ENCODE assay signal across 9 cellular contexts in the genomic region with DNA sequence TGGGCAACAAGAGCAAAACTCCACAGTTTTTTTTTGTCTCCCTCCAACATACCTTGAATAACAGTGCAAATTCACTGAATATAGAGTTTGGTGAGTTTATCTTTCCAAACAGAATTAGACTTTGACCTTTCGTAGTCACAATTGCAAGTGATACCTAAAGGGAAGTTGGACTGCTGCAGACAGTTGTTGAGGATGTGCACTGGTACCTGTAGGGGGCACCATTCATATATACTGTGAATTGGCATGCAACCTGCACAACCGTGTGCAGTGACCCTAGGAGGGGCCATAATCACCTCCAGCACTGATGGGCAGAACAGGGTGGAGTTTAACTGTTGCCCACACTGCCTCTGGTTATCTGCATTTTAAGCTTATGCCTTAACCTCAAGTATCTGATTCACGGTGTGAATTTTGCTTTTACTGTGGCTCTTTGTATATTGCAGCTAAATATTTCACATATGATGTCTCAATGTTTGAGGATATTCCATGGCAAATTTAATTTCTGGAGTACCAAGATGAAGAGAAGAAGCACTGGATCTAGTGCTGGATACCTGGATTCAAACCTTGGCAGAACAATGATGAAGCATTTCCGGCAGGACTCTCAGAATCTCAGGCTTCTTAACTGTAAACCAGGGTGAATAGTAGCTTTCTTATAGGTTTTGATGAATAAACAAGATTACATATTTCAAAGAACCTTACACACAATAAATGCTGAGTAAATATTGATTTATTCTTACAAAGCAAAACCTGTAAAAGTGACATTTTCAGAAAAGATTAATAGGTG.
DNase-seq lines count a peak whose midpoint lies in the region; ATAC-seq and TF ChIP-seq lines count a peak whose summit lies in the region.
"Had no signal": no experiment of that assay in that cellular context is flagged by ENCODE, and none has a peak within 500 bp of the region (broad histone marks: within the 10 kb centered on the region; RNA-seq: fewer than 3 reads in every experiment).

No MANE protein-coding gene starts in this region.

- no peaks in the 10 kb centered on the region for H3K27me3 ChIP-seq in RWPE2 (ENCODE audit: insufficient read depth, poor library complexity, severe bottlenecking)

- ATAC-seq in activated CD8-positive, alpha-beta T cell treated with anti-CD3 and anti-CD28 coated beads for 36 hours = peak; percentile 69
- no peak for ATAC-seq in activated CD8-positive, alpha-beta T cell treated with anti-CD3 and anti-CD28 coated beads, Interleukin-2, amount 10 ng/mL, durations not matched to agents 7 days and 5 days
- peak; percentile 54 for ATAC-seq in HG02588 (IDR thresholded peaks at IDR 0.05; ENCODE audit: unreplicated experiment)
- no peak for ATAC-seq in RWPE2 (ENCODE audit: low read depth)

- H3K9me3 Mint-ChIP-seq in activated CD8-positive, alpha-beta T cell treated with anti-CD3 and anti-CD28 coated beads for 36 hours = no peaks in the 10 kb centered on the region
- no peaks in the 10 kb centered on the region for H3K9me3 Mint-ChIP-seq in activated CD8-positive, alpha-beta T cell treated with anti-CD3 and anti-CD28 coated beads, Interleukin-2, amount 10 ng/mL, durations not matched to agents 7 days and 5 days (ENCODE audit: insufficient read depth)
- H3K9me3 Mint-ChIP-seq: activated naive CD8-positive, alpha-beta T cell treated with anti-CD3 and anti-CD28 coated beads, Interleukin-2, amount 10 ng/mL, durations not matched to agents 7 days and 5 days had no signal

- H3K27ac Mint-ChIP-seq in activated CD8-positive, alpha-beta T cell treated with anti-CD3 and anti-CD28 coated beads for 36 hours = no peak overlapping the region
- no peak overlapping the region for H3K27ac Mint-ChIP-seq in activated CD8-positive, alpha-beta T cell treated with anti-CD3 and anti-CD28 coated beads, Interleukin-2, amount 10 ng/mL, durations not matched to agents 7 days and 5 days
- H3K27ac Mint-ChIP-seq: activated naive CD8-positive, alpha-beta T cell treated with anti-CD3 and anti-CD28 coated beads, Interleukin-2, amount 10 ng/mL, durations not matched to agents 7 days and 5 days had no signal

- intact Hi-C loops in activated CD8-positive, alpha-beta T cell treated with anti-CD3 and anti-CD28 coated beads for 36 hours (cut with micrococcal nuclease) = no loop called here

- DNase-seq in activated CD8-positive, alpha-beta T cell treated with anti-CD3 and anti-CD28 coated beads for 36 hours = peak; percentile 28
- DNase-seq in activated CD8-positive, alpha-beta T cell treated with anti-CD3 and anti-CD28 coated beads, Interleukin-2, amount 10 ng/mL, durations not matched to agents 7 days and 5 days = no peak
- DNase-seq in RWPE2 (ENCODE audit: low spot score) (no peak), iPS-NIHi7 (ENCODE audit: extremely low spot score) (peak; percentile 73), middle frontal gyrus (ENCODE audit: extremely low spot score, low spot score) (no peak), NCI-H345 treated with DMSO at 0.1 percent for 48 hours (lab: John Stamatoyannopoulos, UW; ENCODE audit: unreplicated experiment) (no peak), AG20443 (ENCODE audit: low spot score) (no peak)
- DNase-seq: activated naive CD8-positive, alpha-beta T cell treated with anti-CD3 and anti-CD28 coated beads, Interleukin-2, amount 10 ng/mL, durations not matched to agents 7 days and 5 days had no signal

- H3K4me3 Mint-ChIP-seq in activated CD8-positive, alpha-beta T cell treated with anti-CD3 and anti-CD28 coated beads for 36 hours = no peak overlapping the region
- no peak overlapping the region for H3K4me3 Mint-ChIP-seq in activated CD8-positive, alpha-beta T cell treated with anti-CD3 and anti-CD28 coated beads, Interleukin-2, amount 10 ng/mL, durations not matched to agents 7 days and 5 days
- H3K4me3 Mint-ChIP-seq: activated naive CD8-positive, alpha-beta T cell treated with anti-CD3 and anti-CD28 coated beads, Interleukin-2, amount 10 ng/mL, durations not matched to agents 7 days and 5 days had no signal

- no peaks in the 10 kb centered on the region for H3K9me3 ChIP-seq in RWPE2 (ENCODE audit: severe bottlenecking)

- POLR2A ChIA-PET in activated CD8-positive, alpha-beta T cell treated with anti-CD3 and anti-CD28 coated beads for 36 hours (lab: Charles Lee) = no interaction called here
- POLR2A ChIA-PET in activated CD8-positive, alpha-beta T cell treated with anti-CD3 and anti-CD28 coated beads, Interleukin-2, amount 10 ng/mL, durations not matched to agents 7 days and 5 days (lab: Charles Lee) = no interaction called here

- H3K4me1 Mint-ChIP-seq in activated CD8-positive, alpha-beta T cell treated with anti-CD3 and anti-CD28 coated beads for 36 hours (ENCODE audit: low read depth) = no peaks in the 10 kb centered on the region
- no peaks in the 10 kb centered on the region for H3K4me1 Mint-ChIP-seq in activated CD8-positive, alpha-beta T cell treated with anti-CD3 and anti-CD28 coated beads, Interleukin-2, amount 10 ng/mL, durations not matched to agents 7 days and 5 days (ENCODE audit: low read depth)
- H3K4me1 Mint-ChIP-seq: activated naive CD8-positive, alpha-beta T cell treated with anti-CD3 and anti-CD28 coated beads, Interleukin-2, amount 10 ng/mL, durations not matched to agents 7 days and 5 days had no signal

- peaks cover 13% of the 10 kb centered on the region for H3K4me1 ChIP-seq in RWPE2 (ENCODE audit: insufficient read depth, poor library complexity, severe bottlenecking)

- peak; percentile 71 for TF ChIP-seq CTCF in activated CD8-positive, alpha-beta T cell treated with anti-CD3 and anti-CD28 coated beads for 36 hours (IDR thresholded peaks at IDR 0.05)
- peak; percentile 53 for TF ChIP-seq CTCF in RWPE2 (IDR thresholded peaks at IDR 0.05; ENCODE audit: poor library complexity, severe bottlenecking)

- CTCF ChIA-PET in activated CD8-positive, alpha-beta T cell treated with anti-CD3 and anti-CD28 coated beads for 36 hours (lab: Charles Lee) = interaction anchor here (0.6 to 1.6 kb wide), 8 partner anchors 8 to 1123 kb away, joined by 3 to 6 read pairs (median 3); no protein-coding TSS in a partner anchor
- CTCF ChIA-PET in activated CD8-positive, alpha-beta T cell treated with anti-CD3 and anti-CD28 coated beads, Interleukin-2, amount 10 ng/mL, durations not matched to agents 7 days and 5 days (lab: Charles Lee) = interaction anchor here (0.8 to 2.7 kb wide), 9 partner anchors 9 to 1123 kb away, joined by 3 to 9 read pairs (median 3); no protein-coding TSS in a partner anchor

- no peak overlapping the region for H3K27ac ChIP-seq in RWPE2 (ENCODE audit: poor library complexity, severe bottlenecking)

- H3K4me3 ChIP-seq in RWPE2 (ENCODE audit: severe bottlenecking) = no peak overlapping the region

- H3K27me3 Mint-ChIP-seq in activated CD8-positive, alpha-beta T cell treated with anti-CD3 and anti-CD28 coated beads for 36 hours = no peaks in the 10 kb centered on the region
- H3K27me3 Mint-ChIP-seq in activated CD8-positive, alpha-beta T cell treated with anti-CD3 and anti-CD28 coated beads, Interleukin-2, amount 10 ng/mL, durations not matched to agents 7 days and 5 days (ENCODE audit: low read depth) = peaks cover 2% of the 10 kb centered on the region

- H3K36me3 ChIP-seq in RWPE2 (ENCODE audit: low read depth) = no peaks in the 10 kb centered on the region

- no peaks in the 10 kb centered on the region for H3K36me3 Mint-ChIP-seq in activated CD8-positive, alpha-beta T cell treated with anti-CD3 and anti-CD28 coated beads for 36 hours (ENCODE audit: low read depth)
- H3K36me3 Mint-ChIP-seq in activated CD8-positive, alpha-beta T cell treated with anti-CD3 and anti-CD28 coated beads, Interleukin-2, amount 10 ng/mL, durations not matched to agents 7 days and 5 days (ENCODE audit: low read depth) = no peaks in the 10 kb centered on the region
- H3K36me3 Mint-ChIP-seq: activated naive CD8-positive, alpha-beta T cell treated with anti-CD3 and anti-CD28 coated beads, Interleukin-2, amount 10 ng/mL, durations not matched to agents 7 days and 5 days had no signal

Comparison
In these comparisons a context has a peak if more than half of its experiments do, and no peak if none do; other contexts are left out.
1. ATAC-seq: peak in activated CD8-positive, alpha-beta T cell treated with anti-CD3 and anti-CD28 coated beads for 36 hours (single experiment) and HG02588 (single experiment); none in activated CD8-positive, alpha-beta T cell treated with anti-CD3 and anti-CD28 coated beads, Interleukin-2, amount 10 ng/mL, durations not matched to agents 7 days and 5 days (single experiment) and RWPE2 (single experiment).
2. DNase-seq: peak in activated CD8-positive, alpha-beta T cell treated with anti-CD3 and anti-CD28 coated beads for 36 hours (single experiment) and iPS-NIHi7 (single experiment); none in activated CD8-positive, alpha-beta T cell treated with anti-CD3 and anti-CD28 coated beads, Interleukin-2, amount 10 ng/mL, durations not matched to agents 7 days and 5 days (single experiment), RWPE2 (single experiment), middle frontal gyrus (single experiment), NCI-H345 treated with DMSO at 0.1 percent for 48 hours (single experiment) and AG20443 (single experiment).